21 cellular contexts compared by ENCODE assay signal in genomic region chr18:28523758-28524475, GRCh38.
A peak's percentile ranks its signal among the peaks of the same experiment; 100 is the strongest.
DNase-seq lines count a peak whose midpoint lies in the region; ATAC-seq and TF ChIP-seq lines count a peak whose summit lies in the region.
"Had no signal": no experiment of that assay in that cellular context is flagged by ENCODE, and none has a peak within 500 bp of the region (broad histone marks: within the 10 kb centered on the region; RNA-seq: fewer than 3 reads in every experiment).

No MANE protein-coding gene starts in this region.

- H3K27me3 Mint-ChIP-seq in endodermal cell (ENCODE audit: insufficient read depth) = no peaks in the 10 kb centered on the region
- no peaks in the 10 kb centered on the region for H3K27me3 Mint-ChIP-seq in activated T-helper 2 cell treated with anti-CD3 and anti-CD28 coated beads, Interferon-gamma antibody, Interleukin-2, Interleukin-4, amounts not matched to agents 10 μg/mL and 5 μg/mL and 100 μg/mL, durations not matched to agents 14 hours and 24 hours and 36 hours (ENCODE audit: low read depth)
- H3K27me3 Mint-ChIP-seq: CD4-positive, alpha-beta memory T cell had no signal

- TF ChIP-seq EP300 in SK-N-SH (IDR thresholded peaks at IDR 0.05; ENCODE audit: borderline replicate concordance in 1 of 2, low read depth in 1 of 2, low read length in 1 of 2) = no peak

- CTCF ChIA-PET in SK-N-SH (lab: Yijun Ruan, JAX) = interaction anchor here (0.8 kb wide), 1 partner anchor 43 kb away, joined by 3 read pairs; no protein-coding TSS in a partner anchor

- no peak for DNase-seq in SK-N-SH
- DNase-seq in MM.1S = peak; percentile 23
- no peak for DNase-seq in endodermal cell
- no peak for DNase-seq in GM19240 (ENCODE audit: insufficient read length, low spot score)
- no peak for DNase-seq in midbrain (lab: John Stamatoyannopoulos, UW)
- DNase-seq in activated T-helper 2 cell treated with anti-CD3 and anti-CD28 coated beads, Interferon-gamma antibody, Interleukin-2, Interleukin-4, amounts not matched to agents 10 μg/mL and 5 μg/mL and 100 μg/mL, durations not matched to agents 14 hours and 24 hours and 36 hours (ENCODE audit: low spot score) = no peak
- no peak for DNase-seq in NCI-H2081 (lab: John Stamatoyannopoulos, UW)
- DNase-seq: CD4-positive, alpha-beta memory T cell; DMS153; DMS79 treated with DMSO at 0.1 percent for 48 hours; GF-D8; HCEC 1CT; IMR-90 had no signal

- TF ChIP-seq RAD21 in SK-N-SH (IDR thresholded peaks at IDR 0.05; ENCODE audit: low read length) = no peak

- no peak overlapping the region for H3K4me2 ChIP-seq in SK-N-SH
- 0 out of 2 replicates have a peak overlapping the region, but pooled peaks have one; percentile 9 for H3K4me2 ChIP-seq in MM.1S (ENCODE audit: low read depth, low read length)
- H3K4me2 ChIP-seq: A549, BLaER1, GM23338 had no signal

- no peak overlapping the region for H3K27ac Mint-ChIP-seq in endodermal cell
- H3K27ac Mint-ChIP-seq in activated T-helper 2 cell treated with anti-CD3 and anti-CD28 coated beads, Interferon-gamma antibody, Interleukin-2, Interleukin-4, amounts not matched to agents 10 μg/mL and 5 μg/mL and 100 μg/mL, durations not matched to agents 14 hours and 24 hours and 36 hours = no peak overlapping the region
- H3K27ac Mint-ChIP-seq: CD14-positive monocyte; CD4-positive, alpha-beta memory T cell; GM23338 had no signal

- H3K36me3 Mint-ChIP-seq in endodermal cell (ENCODE audit: low read depth) = no peaks in the 10 kb centered on the region
- no peaks in the 10 kb centered on the region for H3K36me3 Mint-ChIP-seq in activated T-helper 2 cell treated with anti-CD3 and anti-CD28 coated beads, Interferon-gamma antibody, Interleukin-2, Interleukin-4, amounts not matched to agents 10 μg/mL and 5 μg/mL and 100 μg/mL, durations not matched to agents 14 hours and 24 hours and 36 hours (ENCODE audit: low read depth)
- H3K36me3 Mint-ChIP-seq: CD14-positive monocyte; CD4-positive, alpha-beta memory T cell had no signal

- H3K9me2 ChIP-seq in SK-N-SH (no peaks in the 10 kb centered on the region), MM.1S (replicated peaks; ENCODE audit: insufficient read depth, low read length) (no peaks in the 10 kb centered on the region)

- 92% methylated on average over 10 of the region's 10 CpGs for WGBS in SK-N-SH (ENCODE audit: low lambda C conversion rate)
- 60 to 91% methylated on average over 2 to 10 of the region's 10 CpGs for WGBS in endodermal cell (ENCODE audit: insufficient coverage in 1 of 2, insufficient read length in 1 of 2), 2 experiments

- H3K9me3 ChIP-seq in SK-N-SH = no peaks in the 10 kb centered on the region
- H3K9me3 ChIP-seq in MM.1S (replicated peaks; ENCODE audit: insufficient read depth, low read length) = no peaks in the 10 kb centered on the region
- H3K9me3 ChIP-seq in endodermal cell (ENCODE audit: control insufficient read depth, low read length) = no peaks in the 10 kb centered on the region
- H3K9me3 ChIP-seq: A549, BLaER1 had no signal

- H3K36me3 ChIP-seq in SK-N-SH (replicated peaks in 1 of 2; ENCODE audit: control insufficient read depth in 1 of 2, insufficient read depth in 2 of 2, low read length in 1 of 2) (no peaks in the 10 kb centered on the region), MM.1S (replicated peaks; ENCODE audit: insufficient read depth, low read length) (no peaks in the 10 kb centered on the region), endodermal cell (ENCODE audit: control insufficient read depth, insufficient read depth, low read length) (no peaks in the 10 kb centered on the region)
- H3K36me3 ChIP-seq: BLaER1 had no signal

- H3K9me3 Mint-ChIP-seq in endodermal cell = peaks cover 3% of the 10 kb centered on the region
- peaks cover 20% of the 10 kb centered on the region for H3K9me3 Mint-ChIP-seq in activated T-helper 2 cell treated with anti-CD3 and anti-CD28 coated beads, Interferon-gamma antibody, Interleukin-2, Interleukin-4, amounts not matched to agents 10 μg/mL and 5 μg/mL and 100 μg/mL, durations not matched to agents 14 hours and 24 hours and 36 hours
- H3K9me3 Mint-ChIP-seq: GM23338 had no signal

- no peak for ATAC-seq in SK-N-SH treated with all-trans-retinoic acid at 6 μM for 48 hours
- ATAC-seq: A549, GM23338, K562 had no signal

- no peaks in the 10 kb centered on the region for H3K27me3 ChIP-seq in SK-N-SH (ENCODE audit: insufficient read depth)
- H3K27me3 ChIP-seq in MM.1S (replicated peaks; ENCODE audit: insufficient read depth, low read length) = no peaks in the 10 kb centered on the region
- H3K27me3 ChIP-seq in endodermal cell (ENCODE audit: control insufficient read depth, insufficient read depth, low read length, poor library complexity, severe bottlenecking) = no peaks in the 10 kb centered on the region
- H3K27me3 ChIP-seq: BLaER1 had no signal

- no peaks in the 10 kb centered on the region for H4K20me1 ChIP-seq in SK-N-SH (ENCODE audit: insufficient read depth)
- H4K20me1 ChIP-seq in MM.1S (ENCODE audit: insufficient read depth, low read length) = no peaks in the 10 kb centered on the region
- H4K20me1 ChIP-seq: BLaER1 had no signal

- H2AFZ ChIP-seq in SK-N-SH (ENCODE audit: low read depth) (peak overlapping the region; percentile 73; the same call in 1 of the 2 replicates), MM.1S (ENCODE audit: low read length) (peak overlapping the region; percentile 27; the same call in 1 of the 2 replicates)
- H2AFZ ChIP-seq: GM23338 had no signal

- peaks cover under 1% of the 10 kb centered on the region for H3F3A ChIP-seq in SK-N-SH (replicated peaks; ENCODE audit: insufficient read depth)
- no peaks in the 10 kb centered on the region for H3F3A ChIP-seq in MM.1S (ENCODE audit: insufficient read depth, low read length)

- H3K27ac ChIP-seq in SK-N-SH (ENCODE audit: low read depth in 2 of 2, low read length in 1 of 2) = no peak overlapping the region
- H3K27ac ChIP-seq in MM.1S (ENCODE audit: low read length) = no peak overlapping the region
- H3K27ac ChIP-seq in endodermal cell (ENCODE audit: low read depth, low read length) = peak overlapping the region; percentile 58
- H3K27ac ChIP-seq: 22Rv1, A549, BLaER1, HL-60 had no signal

- no peak overlapping the region for H3K4me3 Mint-ChIP-seq in endodermal cell
- no peak overlapping the region for H3K4me3 Mint-ChIP-seq in activated T-helper 2 cell treated with anti-CD3 and anti-CD28 coated beads, Interferon-gamma antibody, Interleukin-2, Interleukin-4, amounts not matched to agents 10 μg/mL and 5 μg/mL and 100 μg/mL, durations not matched to agents 14 hours and 24 hours and 36 hours (ENCODE audit: low read depth)
- H3K4me3 Mint-ChIP-seq: CD14-positive monocyte; CD4-positive, alpha-beta memory T cell; GM23338 had no signal

- H3K4me1 ChIP-seq in SK-N-SH (ENCODE audit: control insufficient read depth in 1 of 2, insufficient read depth in 2 of 2, low read depth in 1 of 2, low read length in 1 of 2) (no peaks in the 10 kb centered on the region; a peak in 2 of 4 replicates), MM.1S (ENCODE audit: low read length) (no peaks in the 10 kb centered on the region), endodermal cell (ENCODE audit: control insufficient read depth, insufficient read depth, low read length) (no peaks in the 10 kb centered on the region)
- H3K4me1 ChIP-seq: A549, BLaER1 had no signal

- TF ChIP-seq CTCF in SK-N-SH (IDR thresholded peaks at IDR 0.05) (no peak), MM.1S (IDR thresholded peaks at IDR 0.05; ENCODE audit: low read length) (no peak), endodermal cell (conservative IDR thresholded peaks at IDR 0.05) (no peak)

- intact Hi-C loops in activated T-helper 2 cell treated with anti-CD3 and anti-CD28 coated beads, Interferon-gamma antibody, Interleukin-2, Interleukin-4, amounts not matched to agents 10 μg/mL and 5 μg/mL and 100 μg/mL, durations not matched to agents 14 hours and 24 hours and 36 hours (cut with micrococcal nuclease) = no loop called here

- peaks cover 5% of the 10 kb centered on the region for H3K4me1 Mint-ChIP-seq in endodermal cell
- no peaks in the 10 kb centered on the region for H3K4me1 Mint-ChIP-seq in activated T-helper 2 cell treated with anti-CD3 and anti-CD28 coated beads, Interferon-gamma antibody, Interleukin-2, Interleukin-4, amounts not matched to agents 10 μg/mL and 5 μg/mL and 100 μg/mL, durations not matched to agents 14 hours and 24 hours and 36 hours (ENCODE audit: low read depth)
- H3K4me1 Mint-ChIP-seq: CD14-positive monocyte; CD4-positive, alpha-beta memory T cell had no signal

- H3K79me2 ChIP-seq in SK-N-SH (ENCODE audit: insufficient read depth) = no peaks in the 10 kb centered on the region
- H3K79me2 ChIP-seq in MM.1S (ENCODE audit: low read length) = no peaks in the 10 kb centered on the region

- no peak overlapping the region for H3K4me3 ChIP-seq in SK-N-SH (ENCODE audit: low read depth in 2 of 2, low read length in 1 of 2)
- no peak overlapping the region for H3K4me3 ChIP-seq in MM.1S (ENCODE audit: low read length)
- no peak overlapping the region for H3K4me3 ChIP-seq in endodermal cell (ENCODE audit: low read length)
- H3K4me3 ChIP-seq: A549, BLaER1, GM23338, K562 had no signal

- POLR2A ChIA-PET in SK-N-SH (lab: Yijun Ruan, JAX) = no interaction called here

- no peak overlapping the region for H3K9ac ChIP-seq in SK-N-SH
- no peak overlapping the region for H3K9ac ChIP-seq in MM.1S (ENCODE audit: low read length)
- H3K9ac ChIP-seq in endodermal cell (ENCODE audit: extremely low read depth, low read length, poor library complexity, severe bottlenecking) = no peak overlapping the region
- H3K9ac ChIP-seq: BLaER1 had no signal

TF ChIP-seq in SK-N-SH, 30 proteins besides CTCF, POLR2A, EP300 and RAD21 (continues in another document):
- TF ChIP-seq CHD2 (IDR thresholded peaks at IDR 0.05; ENCODE audit: low read length, partially characterized antibody) = no peak
- TF ChIP-seq MAX (IDR thresholded peaks at IDR 0.05; ENCODE audit: low read depth) = no peak
- TF ChIP-seq FOXJ3 (CRISPR knock-in tag; IDR thresholded peaks at IDR 0.05) = no peak
- TF ChIP-seq YY1 (IDR thresholded peaks at IDR 0.05; ENCODE audit: low read depth) = no peak
- no peak for TF ChIP-seq POLR2AphosphoS5 (IDR thresholded peaks at IDR 0.05; ENCODE audit: low read depth, low read length)

TF ChIP-seq in SK-N-SH treated with all-trans-retinoic acid at 6 μM for 48 hours, 23 proteins besides CTCF, POLR2A, EP300 and RAD21:
- TF ChIP-seq ISL1 (CRISPR knock-in tag; IDR thresholded peaks at IDR 0.05) = no peak
- TF ChIP-seq GLIS3 (CRISPR knock-in tag; IDR thresholded peaks at IDR 0.05) = no peak
- TF ChIP-seq ARNTL (CRISPR knock-in tag; IDR thresholded peaks at IDR 0.05; ENCODE audit: borderline replicate concordance, low read depth) = no peak
